ENCODE assay signal across 8 cellular contexts in the genomic region with DNA sequence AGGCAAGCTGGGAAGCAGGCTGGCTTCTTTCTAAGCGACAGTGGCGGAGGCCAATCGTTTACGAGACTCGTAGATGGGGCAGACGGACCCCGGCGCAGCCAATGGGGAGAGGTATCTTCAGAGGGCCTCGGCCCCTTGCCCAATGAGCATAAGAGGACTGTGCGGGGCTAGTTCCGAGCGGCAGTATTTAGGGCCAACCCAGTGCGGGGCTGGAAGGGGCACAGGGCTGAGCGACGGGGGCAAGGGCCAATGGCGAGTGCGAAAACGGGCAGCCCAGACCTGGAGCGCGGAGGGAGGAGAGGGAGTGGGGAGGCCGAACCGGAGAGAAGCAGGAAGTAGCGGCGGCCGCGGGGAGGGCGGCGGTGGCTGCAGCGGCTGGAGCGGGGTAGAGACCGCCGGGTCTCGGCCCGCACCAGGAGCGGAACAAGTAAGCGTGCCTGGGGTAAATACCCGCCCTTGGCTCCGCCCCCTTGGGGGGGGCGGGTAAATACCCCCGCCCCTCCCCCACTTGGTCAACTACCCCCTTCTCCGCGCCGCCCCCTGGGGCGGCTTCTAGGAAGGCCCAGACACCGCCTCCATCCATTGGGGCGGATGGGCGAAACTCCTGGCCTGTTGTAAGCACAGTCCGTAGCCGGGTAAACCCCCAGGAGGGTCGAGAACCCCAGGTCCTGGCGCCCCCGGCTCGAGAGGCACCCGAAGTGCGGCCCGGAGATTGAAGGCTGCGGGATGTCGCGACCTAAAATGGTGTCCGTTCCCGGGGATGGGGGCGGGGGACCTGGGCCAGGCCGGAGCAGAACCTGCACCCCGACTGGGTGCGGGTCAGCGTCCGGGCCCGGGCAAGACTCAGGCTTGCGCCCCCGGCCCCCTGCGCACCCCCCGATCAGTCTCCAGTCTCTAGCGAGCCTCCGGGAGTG. TPM values are rescaled to one million over a fixed set of nuclear protein-coding genes. Genes with fewer than 3 reads are reported as not detected.
DNase-seq lines count a peak whose midpoint lies in the region; ATAC-seq and TF ChIP-seq lines count a peak whose summit lies in the region.

Gene ZNF687 (plus strand): TSS at position 331 of the 914 bp plus-strand sequence. CDS start 3,993 bp downstream, outside the sequence.

- H3K4me1 Mint-ChIP-seq in natural killer cell = peaks cover 31 to 33% of the 10 kb centered on the region in 2 donors

- intact Hi-C loops in natural killer cell (cut with micrococcal nuclease) = loop anchor here (1.0 to 5.0 kb wide), 8 partner anchors 9 to 509 kb away; partner anchors contain the start of genes CDC42SE1, PI4KB, PSMB4 and PSMD4

- H3K36me3 Mint-ChIP-seq in natural killer cell = no peaks in the 10 kb centered on the region

- peak; percentile 80 to 94 (median 84) for ATAC-seq in natural killer cell

- H3K36me3 ChIP-seq in H7 (replicated peaks; ENCODE audit: control insufficient read depth, insufficient read depth, low read length) = peaks cover 16% of the 10 kb centered on the region

- peak within 1 kb of the TSS; percentile 95 to 100 for H3K27ac Mint-ChIP-seq in natural killer cell

- peak within 1 kb of the TSS; percentile 72 for H3K4me3 ChIP-seq in H7 (ENCODE audit: insufficient read depth, low read depth, low read length)

- DNase-seq in ELR (ENCODE audit: low read depth) (peak; percentile 100), H7 (peak; percentile 99), M059J (ENCODE audit: low read depth) (peak; percentile 100), SHP77 (lab: John Stamatoyannopoulos, UW) (peak; percentile 100), fibroblast of peridontal ligament (ENCODE audit: extremely low read depth) (peak; percentile 100), natural killer cell (peak; percentile 98)
- peak; percentile 98 for DNase-seq in activated effector memory CD4-positive, alpha-beta T cell treated with Interleukin-2 at 50 U/mL for 16 hours
- DNase-seq in stimulated activated naive CD4-positive, alpha-beta T cell treated with Interleukin-2 at 50 U/mL for 16 hours (lab: John Stamatoyannopoulos, UW) = peak; percentile 99

- no peak for TF ChIP-seq CTCF in natural killer cell (IDR thresholded peaks at IDR 0.05)

- no peaks in the 10 kb centered on the region for H3K9me3 Mint-ChIP-seq in natural killer cell

- peak within 1 kb of the TSS; percentile 98 for H3K4me3 Mint-ChIP-seq in natural killer cell

- H3K27me3 Mint-ChIP-seq in natural killer cell (ENCODE audit: low read depth in 2 of 2) = no peaks in the 10 kb centered on the region

- no peaks in the 10 kb centered on the region for H3K27me3 ChIP-seq in H7 (ENCODE audit: control insufficient read depth, insufficient read depth, low read length)

RNA-seq across cellular contexts. Expression of gene ZNF687, which starts in this region (rescaled TPM):
- total RNA-seq in H7 (2014; rRNA removed; shearing (Covaris generic)) = 81.3 and 103 TPM in 2 replicates
- total RNA-seq in M059J (2014; rRNA removed; shearing (Covaris generic)) = 14.3 and 27.3 TPM in 2 replicates
- total RNA-seq in natural killer cell = 10 to 100 TPM; 48.1 to 52.2 (median 48.6) TPM

Comparison
In these comparisons a context has a peak if more than half of its experiments do, and no peak if none do; other contexts are left out.
1. Peak in every context shown above with its lines: DNase-seq, ATAC-seq and H3K4me3 ChIP-seq.